In genomic region chr7:70415179-70415972, GRCh38 we compare ENCODE assay signal across 18 cellular contexts.
DNase-seq lines count a peak whose midpoint lies in the region; ATAC-seq, FAIRE-seq and TF ChIP-seq lines count a peak whose summit lies in the region.
"Had no signal": no experiment of that assay in that cellular context is flagged by ENCODE, and none has a peak within 500 bp of the region (broad histone marks: within the 10 kb centered on the region; RNA-seq: fewer than 3 reads in every experiment).

No MANE protein-coding gene starts in this region.

- H3K27me3 ChIP-seq in GM12878 (replicated peaks in 1 of 2; ENCODE audit: control insufficient read depth in 2 of 2, insufficient read depth in 2 of 2, low read length in 1 of 2) (no peaks in the 10 kb centered on the region), prostate gland (replicated peaks; ENCODE audit: insufficient read depth) (no peaks in the 10 kb centered on the region)
- H3K27me3 ChIP-seq: hepatocyte had no signal

- peak overlapping the region; percentile 72 for H3K4me2 ChIP-seq in GM12878 (ENCODE audit: control insufficient read depth, insufficient read depth)
- H3K4me2 ChIP-seq: hepatocyte had no signal

- ATAC-seq in GM21447 (IDR thresholded peaks at IDR 0.05; ENCODE audit: unreplicated experiment) (peak; percentile 53), HG03025 (IDR thresholded peaks at IDR 0.05; ENCODE audit: low FRiP score, unreplicated experiment) (peak; percentile 73), GM12878 (peak; percentile 87), HG03280 (IDR thresholded peaks at IDR 0.05; ENCODE audit: unreplicated experiment) (no peak)
- ATAC-seq: activated T-helper 17 cell treated with anti-CD3 and anti-CD28 coated beads, Interleukin-2, amount 50 U/mL, for 72 hours; K562 had no signal

- DNase-seq in GM12891 (ENCODE audit: insufficient read length, low spot score) (no peak), GM12878 (ENCODE audit: low read depth, low spot score) (no peak), NCI-H1930 (lab: John Stamatoyannopoulos, UW) (no peak), prostate gland (ENCODE audit: low spot score) (no peak), NCI-H1048 (lab: John Stamatoyannopoulos, UW) (no peak)
- DNase-seq: activated CD4-positive, alpha-beta T cell treated with anti-CD3 and anti-CD28 coated beads, Interleukin-2, amount 10 ng/mL, durations not matched to agents 7 days and 5 days; DND-41; NCI-H2081 treated with DMSO at 0.1 percent for 48 hours; occipital lobe; OCI-M1; T-helper 1 cell had no signal

- no peaks in the 10 kb centered on the region for H3K79me2 ChIP-seq in GM12878 (ENCODE audit: control insufficient read depth, insufficient read depth, low read length)
- H3K79me2 ChIP-seq: hepatocyte had no signal

- H2AFZ ChIP-seq in GM12878 (ENCODE audit: control insufficient read depth, low read depth, low read length) = peak overlapping the region; percentile 69
- H2AFZ ChIP-seq: hepatocyte had no signal

- peak; percentile 93 for FAIRE-seq in GM12891 (lab: Jason Lieb, UNC)
- peak; percentile 47 for FAIRE-seq in GM12878 (lab: Jason Lieb, UNC)
- FAIRE-seq: bronchial epithelial cell, K562 had no signal

- H3K27ac ChIP-seq in GM12878 (ENCODE audit: control insufficient read depth, insufficient read depth) = peak overlapping the region; percentile 50
- H3K27ac ChIP-seq in prostate gland = no peak overlapping the region
- H3K27ac ChIP-seq: hepatocyte had no signal

- intact Hi-C loops in GM12878 (cut with micrococcal nuclease; ENCODE audit: unreplicated experiment) = no loop called here
- intact Hi-C loops in prostate gland (cut with DNase I) = no loop called here

- H3K4me3 ChIP-seq in GM12878 (0 out of 2 replicates have a peak overlapping the region, but pooled peaks have one; percentile 15), prostate gland (no peak overlapping the region)
- H3K4me3 ChIP-seq: hepatocyte, K562 had no signal

- H3K9ac ChIP-seq in GM12878 (ENCODE audit: control insufficient read depth, insufficient read depth, low read length) = 0 out of 2 replicates have a peak overlapping the region, but pooled peaks have one; percentile 4

- no TSS peak for BruUV-seq in GM12878 (replicated peaks; lab: Mats Ljungman, UMichigan)

- no peaks in the 10 kb centered on the region for H4K20me1 ChIP-seq in GM12878 (ENCODE audit: control insufficient read depth, insufficient read depth)

- CTCF ChIA-PET in GM12878 (lab: Yijun Ruan, JAX) = interaction anchor here (1.2 kb wide), 1 partner anchor 15 kb away, joined by 3 read pairs; no protein-coding TSS in a partner anchor

- POLR2A ChIA-PET in GM12878 (lab: Charles Lee) = no interaction called here

- SMC1A ChIA-PET in GM12878 (lab: Charles Lee; ENCODE audit: uncharacterized antibody, unreplicated experiment) = interaction anchor here (1.2 to 3.2 kb wide), 3 partner anchors 11 to 19 kb away, joined by 4 to 10 read pairs (median 4); no protein-coding TSS in a partner anchor

- H3K9me3 ChIP-seq in GM12878 (replicated peaks; ENCODE audit: control insufficient read depth, insufficient read depth, low read length) (no peaks in the 10 kb centered on the region), prostate gland (no peaks in the 10 kb centered on the region)

- WGBS in GM12878 (ENCODE audit: insufficient coverage, insufficient replicate concordance, low lambda C conversion rate, missing lambda C conversion rate) = 26% methylated on average over 10 of the region's 10 CpGs
- 94% methylated on average over 10 of the region's 10 CpGs for WGBS in prostate gland

- peaks cover 14% of the 10 kb centered on the region for H3K4me1 ChIP-seq in GM12878 (ENCODE audit: control insufficient read depth, insufficient read depth, low read length)
- no peaks in the 10 kb centered on the region for H3K4me1 ChIP-seq in prostate gland (replicated peaks)

- TF ChIP-seq EP300 in GM12878 (IDR thresholded peaks at IDR 0.05; ENCODE audit: borderline replicate concordance in 1 of 2, control insufficient read depth in 1 of 2, low read depth in 2 of 2, low read length in 2 of 2) = no peak

- in situ Hi-C loops in GM12878 (cut with MboI) = no loop called here

- TF ChIP-seq RAD21 in GM12878 (IDR thresholded peaks at IDR 0.05; ENCODE audit: insufficient read depth, low read depth, low read length) = no peak

- TF ChIP-seq CTCF in GM12878 (IDR thresholded peaks at IDR 0.05 in 2 of 3, conservative IDR thresholded peaks at IDR 0.05 in 1 of 3; ENCODE audit: control insufficient read depth in 2 of 3, extremely low read depth in 1 of 3, insufficient read depth in 1 of 3, low read depth in 3 of 3, low read length in 3 of 3) (no peak), prostate gland (IDR thresholded peaks at IDR 0.05) (no peak)

- TF ChIP-seq POLR2A in GM12891 (IDR thresholded peaks at IDR 0.05; ENCODE audit: low read depth, low read length) (no peak), GM12878 (IDR thresholded peaks at IDR 0.05; ENCODE audit: low read depth, low read length) (no peak), prostate gland (IDR thresholded peaks at IDR 0.05) (no peak)

- RAD21 ChIA-PET in GM12878 (lab: Charles Lee; ENCODE audit: unreplicated experiment) = interaction anchor here (0.7 to 0.8 kb wide), 2 partner anchors 283 to 509 kb away, joined by 3 to 4 read pairs; no protein-coding TSS in a partner anchor

- peaks cover 0 to 2% of the 10 kb centered on the region in 2 experiments; a peak in 2 of 4 replicates for H3K36me3 ChIP-seq in GM12878 (ENCODE audit: control insufficient read depth in 2 of 2, insufficient read depth in 2 of 2, low read length in 1 of 2)
- no peaks in the 10 kb centered on the region for H3K36me3 ChIP-seq in prostate gland

TF ChIP-seq in GM12891, 5 proteins besides CTCF, POLR2A, EP300 and RAD21:
- TF ChIP-seq SPI1 (IDR thresholded peaks at IDR 0.05; ENCODE audit: low read depth, low read length) = no peak

TF ChIP-seq in GM12878, 131 proteins besides CTCF, POLR2A, EP300 and RAD21 (continues in another document):
- TF ChIP-seq ETV6 (conservative IDR thresholded peaks at IDR 0.05 in 1 of 2, IDR thresholded peaks at IDR 0.05 in 1 of 2; ENCODE audit: borderline replicate concordance in 1 of 2, low read depth in 1 of 2) (peak in 1 of 2 experiments; percentile 9; a peak in 1 of 4 replicates), CREM (IDR thresholded peaks at IDR 0.05; ENCODE audit: low read depth) (peak; percentile 60; the same call in 1 of the 2 replicates), JUND (IDR thresholded peaks at IDR 0.05; ENCODE audit: low read depth, low read length) (no peak), ATF7 (IDR thresholded peaks at IDR 0.05; ENCODE audit: low read depth) (0 out of 2 replicates have a peak, but pooled peaks have one; percentile 30), FOXM1 (IDR thresholded peaks at IDR 0.05; ENCODE audit: low read depth, low read length) (peak; percentile 45; the same call in 1 of the 2 replicates), SUPT20H (IDR thresholded peaks at IDR 0.05; ENCODE audit: borderline replicate concordance, control insufficient read depth, low read depth, low read length) (no peak), TCF7 (IDR thresholded peaks at IDR 0.05; ENCODE audit: borderline replicate concordance) (no peak), GABPA (IDR thresholded peaks at IDR 0.05; ENCODE audit: low read depth) (no peak), EED (IDR thresholded peaks at IDR 0.05; ENCODE audit: low read depth) (peak; percentile 72; the same call in 1 of the 2 replicates), MTA3 (IDR thresholded peaks at IDR 0.05; ENCODE audit: borderline replicate concordance, low read length) (no peak), ZNF207 (IDR thresholded peaks at IDR 0.05; ENCODE audit: borderline replicate concordance) (no peak), TBL1XR1 (IDR thresholded peaks at IDR 0.05; ENCODE audit: low read depth, low read length) (0 out of 2 replicates have a peak, but pooled peaks have one; percentile 20), POLR2AphosphoS5 (IDR thresholded peaks at IDR 0.05; ENCODE audit: low read length) (no peak), MAX (IDR thresholded peaks at IDR 0.05; ENCODE audit: low read depth, low read length) (no peak), HSF1 (IDR thresholded peaks at IDR 0.05; ENCODE audit: low read depth, low read length) (no peak), SREBF2 (IDR thresholded peaks at IDR 0.05; ENCODE audit: low read length) (no peak), E2F8 (IDR thresholded peaks at IDR 0.05; ENCODE audit: low read depth, partially characterized antibody) (no peak), RUNX3 (IDR thresholded peaks at IDR 0.05; ENCODE audit: low read length) (peak; percentile 74)
